17 cellular contexts compared by ENCODE assay signal in the genomic region with DNA sequence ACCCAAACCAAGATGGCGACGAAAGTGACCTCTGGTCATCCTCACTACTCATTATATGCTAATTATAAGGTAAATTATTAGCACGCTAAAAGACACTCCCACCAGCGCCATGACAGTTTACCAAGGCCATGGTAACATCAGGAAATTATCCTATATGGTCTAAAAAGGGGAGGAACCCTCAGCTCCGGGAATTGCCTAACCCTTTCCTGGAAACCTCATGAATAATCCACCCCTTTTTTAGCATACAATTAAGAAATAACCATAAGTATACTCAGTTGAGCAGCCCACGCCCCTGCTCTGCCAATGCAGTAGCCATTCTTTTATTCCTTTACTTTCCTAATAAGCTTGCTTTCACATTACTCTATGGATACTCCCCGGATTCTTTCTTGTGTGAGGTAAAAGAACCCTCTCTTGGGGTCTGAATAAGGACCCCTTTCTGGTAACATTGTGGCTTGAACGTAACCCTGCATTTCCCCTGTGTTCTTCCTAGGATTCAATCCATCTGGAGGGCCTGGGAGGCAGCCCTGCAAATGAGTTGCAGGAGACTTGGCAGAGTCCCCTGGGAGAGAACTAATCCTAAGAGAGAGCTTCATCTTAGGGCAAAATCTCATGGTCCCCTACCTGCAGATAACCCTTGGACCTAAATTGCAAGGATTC.
"Had no signal": no experiment of that assay in that cellular context is flagged by ENCODE, and none has a peak within 500 bp of the region (broad histone marks: within the 10 kb centered on the region; RNA-seq: fewer than 3 reads in every experiment).

No MANE protein-coding gene starts in this region.

- H3K27me3 ChIP-seq: colonic mucosa, gastrocnemius medialis, neural progenitor cell, ovary, sigmoid colon, suprapubic skin, upper lobe of left lung had no signal

- H3K27ac ChIP-seq: colonic mucosa, gastrocnemius medialis, neural progenitor cell, ovary, sigmoid colon, suprapubic skin, upper lobe of left lung had no signal

- H3K4me3 ChIP-seq: colonic mucosa, gastrocnemius medialis, neural progenitor cell, ovary, sigmoid colon, suprapubic skin, upper lobe of left lung had no signal

- H3K27ac Mint-ChIP-seq: activated B cell treated with CpG ODN at 0.5 μM for 24 hours; activated T-helper 1 cell treated with anti-CD3 and anti-CD28 coated beads, Interleukin-12 subunit alpha, Interleukin-12 subunit beta, Interleukin-2, Interleukin-4 antibody, amounts not matched to agents 30 ng/mL and 10 ng/mL and 1 ng/mL, durations not matched to agents 14 hours and 24 hours and 36 hours; neural progenitor cell; T-helper 17 cell had no signal

- H3K4me1 ChIP-seq: colonic mucosa, sigmoid colon had no signal

- H3K9ac ChIP-seq: neural progenitor cell had no signal

- H3K9me3 ChIP-seq: colonic mucosa, gastrocnemius medialis, ovary, sigmoid colon, suprapubic skin, upper lobe of left lung had no signal

- DNase-seq: activated B cell treated with CpG ODN at 0.5 μM for 24 hours; activated CD4-positive, alpha-beta T cell treated with anti-CD3 and anti-CD28 coated beads, Interleukin-2, amount 50 U/mL, for 4 hours; activated naive CD4-positive, alpha-beta T cell treated with Interleukin-2 at 50 U/mL for 16 hours; caudate nucleus; colonic mucosa; gastrocnemius medialis; left ventricle myocardium superior; ovary; sigmoid colon; stimulated activated CD4-positive, alpha-beta T cell treated with anti-CD3 and anti-CD28 coated beads, Interleukin-12 subunit alpha, Interleukin-12 subunit beta, amount 100 ng/mL, for 4 hours; stimulated activated naive CD8-positive, alpha-beta T cell treated with anti-CD3 and anti-CD28 coated beads, Interleukin-15, Interleukin-2, amounts not matched to agents 100 U/mL and 50 U/mL, for 24 hours; T-helper 17 cell; upper lobe of left lung had no signal

- H3K36me3 ChIP-seq: colonic mucosa, gastrocnemius medialis, neural progenitor cell, ovary, sigmoid colon, suprapubic skin, upper lobe of left lung had no signal

- H3K9me3 Mint-ChIP-seq: activated B cell treated with CpG ODN at 0.5 μM for 24 hours had no signal

- H3K4me3 Mint-ChIP-seq: activated B cell treated with CpG ODN at 0.5 μM for 24 hours; activated T-helper 1 cell treated with anti-CD3 and anti-CD28 coated beads, Interleukin-12 subunit alpha, Interleukin-12 subunit beta, Interleukin-2, Interleukin-4 antibody, amounts not matched to agents 30 ng/mL and 10 ng/mL and 1 ng/mL, durations not matched to agents 14 hours and 24 hours and 36 hours; neural progenitor cell; T-helper 17 cell had no signal

- FAIRE-seq: endothelial cell of umbilical vein had no signal

- H2AFZ ChIP-seq: neural progenitor cell had no signal

- ATAC-seq: gastrocnemius medialis; left ventricle myocardium superior; stimulated activated naive CD8-positive, alpha-beta T cell treated with anti-CD3 and anti-CD28 coated beads, Interleukin-15, Interleukin-2, amounts not matched to agents 100 U/mL and 50 U/mL, for 24 hours; T-helper 17 cell had no signal

- H3K4me2 ChIP-seq: neural progenitor cell had no signal

- H3K36me3 Mint-ChIP-seq: neural progenitor cell had no signal
